ENCODE assay signal across 1 cellular context in the genomic region with DNA sequence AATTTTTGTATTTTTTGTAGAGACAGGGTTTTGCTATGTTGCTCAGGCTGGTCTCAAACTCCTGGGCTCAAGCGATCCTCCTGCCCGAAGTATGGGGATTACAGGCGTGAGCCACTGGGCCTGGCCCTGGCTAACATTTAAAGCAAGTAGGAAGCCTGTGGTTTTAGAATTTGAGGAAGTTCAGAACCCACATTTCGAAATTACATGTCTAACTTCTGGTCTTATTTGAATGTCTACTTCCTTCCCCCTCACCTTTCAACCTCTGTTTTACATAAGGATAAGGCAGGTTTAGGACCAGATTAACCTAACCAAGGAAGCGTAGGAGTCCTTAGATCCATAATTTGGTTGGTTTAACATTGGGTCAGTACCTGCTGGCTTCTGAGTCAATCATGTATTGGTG.
TF ChIP-seq lines count a peak whose summit lies in the region.

No MANE protein-coding gene starts in this region.

TF ChIP-seq in GM12878, 131 proteins besides CTCF, POLR2A, EP300 and RAD21 (continued from another document):
- TF ChIP-seq CREB1 (IDR thresholded peaks at IDR 0.05; ENCODE audit: low read depth) (no peak), RAD51 (IDR thresholded peaks at IDR 0.05) (no peak), RB1 (IDR thresholded peaks at IDR 0.05; ENCODE audit: borderline replicate concordance) (no peak), SMAD5 (IDR thresholded peaks at IDR 0.05; ENCODE audit: low read depth) (no peak), CEBPB (IDR thresholded peaks at IDR 0.05; ENCODE audit: borderline replicate concordance in 1 of 2, low read depth in 2 of 2, low read length in 2 of 2) (no peak), NR2C1 (IDR thresholded peaks at IDR 0.05) (no peak), JUND (IDR thresholded peaks at IDR 0.05; ENCODE audit: low read depth, low read length) (no peak)
- TF ChIP-seq, protein P1, sequence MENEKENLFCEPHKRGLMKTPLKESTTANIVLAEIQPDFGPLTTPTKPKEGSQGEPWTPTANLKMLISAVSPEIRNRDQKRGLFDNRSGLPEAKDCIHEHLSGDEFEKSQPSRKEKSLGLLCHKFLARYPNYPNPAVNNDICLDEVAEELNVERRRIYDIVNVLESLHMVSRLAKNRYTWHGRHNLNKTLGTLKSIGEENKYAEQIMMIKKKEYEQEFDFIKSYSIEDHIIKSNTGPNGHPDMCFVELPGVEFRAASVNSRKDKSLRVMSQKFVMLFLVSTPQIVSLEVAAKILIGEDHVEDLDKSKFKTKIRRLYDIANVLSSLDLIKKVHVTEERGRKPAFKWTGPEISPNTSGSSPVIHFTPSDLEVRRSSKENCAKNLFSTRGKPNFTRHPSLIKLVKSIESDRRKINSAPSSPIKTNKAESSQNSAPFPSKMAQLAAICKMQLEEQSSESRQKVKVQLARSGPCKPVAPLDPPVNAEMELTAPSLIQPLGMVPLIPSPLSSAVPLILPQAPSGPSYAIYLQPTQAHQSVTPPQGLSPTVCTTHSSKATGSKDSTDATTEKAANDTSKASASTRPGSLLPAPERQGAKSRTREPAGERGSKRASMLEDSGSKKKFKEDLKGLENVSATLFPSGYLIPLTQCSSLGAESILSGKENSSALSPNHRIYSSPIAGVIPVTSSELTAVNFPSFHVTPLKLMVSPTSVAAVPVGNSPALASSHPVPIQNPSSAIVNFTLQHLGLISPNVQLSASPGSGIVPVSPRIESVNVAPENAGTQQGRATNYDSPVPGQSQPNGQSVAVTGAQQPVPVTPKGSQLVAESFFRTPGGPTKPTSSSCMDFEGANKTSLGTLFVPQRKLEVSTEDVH (IDR thresholded peaks at IDR 0.05; ENCODE audit: low read depth, partially characterized antibody), result no peak
- TF ChIP-seq, protein P2, sequence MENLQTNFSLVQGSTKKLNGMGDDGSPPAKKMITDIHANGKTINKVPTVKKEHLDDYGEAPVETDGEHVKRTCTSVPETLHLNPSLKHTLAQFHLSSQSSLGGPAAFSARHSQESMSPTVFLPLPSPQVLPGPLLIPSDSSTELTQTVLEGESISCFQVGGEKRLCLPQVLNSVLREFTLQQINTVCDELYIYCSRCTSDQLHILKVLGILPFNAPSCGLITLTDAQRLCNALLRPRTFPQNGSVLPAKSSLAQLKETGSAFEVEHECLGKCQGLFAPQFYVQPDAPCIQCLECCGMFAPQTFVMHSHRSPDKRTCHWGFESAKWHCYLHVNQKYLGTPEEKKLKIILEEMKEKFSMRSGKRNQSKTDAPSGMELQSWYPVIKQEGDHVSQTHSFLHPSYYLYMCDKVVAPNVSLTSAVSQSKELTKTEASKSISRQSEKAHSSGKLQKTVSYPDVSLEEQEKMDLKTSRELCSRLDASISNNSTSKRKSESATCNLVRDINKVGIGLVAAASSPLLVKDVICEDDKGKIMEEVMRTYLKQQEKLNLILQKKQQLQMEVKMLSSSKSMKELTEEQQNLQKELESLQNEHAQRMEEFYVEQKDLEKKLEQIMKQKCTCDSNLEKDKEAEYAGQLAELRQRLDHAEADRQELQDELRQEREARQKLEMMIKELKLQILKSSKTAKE (IDR thresholded peaks at IDR 0.05; ENCODE audit: low read depth, poor library complexity, severe bottlenecking), result peak; percentile 30
TF ChIP-seq in GM12878: peak in this region for 8.
